9 cellular contexts compared by ENCODE assay signal in genomic region chr5:179634370-179635172, GRCh38. TPM values are rescaled to one million over a fixed set of nuclear protein-coding genes. Genes with fewer than 3 reads are reported as not detected.
DNase-seq lines count a peak whose midpoint lies in the region; ATAC-seq and TF ChIP-seq lines count a peak whose summit lies in the region.
"Not testable (repeated sequence)": the region's sequence is repeated elsewhere in the genome, so short reads cannot be mapped to it uniquely, and the experiment has no call there.
"Had no signal": no experiment of that assay in that cellular context is flagged by ENCODE, and none has a peak within 500 bp of the region (broad histone marks: within the 10 kb centered on the region; RNA-seq: fewer than 3 reads in every experiment).

No MANE protein-coding gene starts in this region.

- intact Hi-C loops in activated B cell treated with CpG ODN at 0.5 μM for 24 hours (cut with micrococcal nuclease), result not testable (repeated sequence)

- H3K27me3 Mint-ChIP-seq in activated B cell treated with CpG ODN at 0.5 μM for 24 hours; naive thymus-derived CD8-positive, alpha-beta T cell: not testable (repeated sequence)

- H3K4me1 Mint-ChIP-seq in activated B cell treated with CpG ODN at 0.5 μM for 24 hours; naive thymus-derived CD8-positive, alpha-beta T cell: not testable (repeated sequence)

- ATAC-seq in GM18907 (IDR thresholded peaks at IDR 0.05; ENCODE audit: unreplicated experiment) (peak; percentile 90), GM21528 (IDR thresholded peaks at IDR 0.05; ENCODE audit: low FRiP score, unreplicated experiment) (peak; percentile 93), HG02885 (IDR thresholded peaks at IDR 0.05; ENCODE audit: poor library complexity, unreplicated experiment) (peak; percentile 92), HG03442 (IDR thresholded peaks at IDR 0.05; ENCODE audit: unreplicated experiment) (peak; percentile 85), activated B cell treated with CpG ODN at 0.5 μM for 24 hours (ENCODE audit: low read depth) (peak; percentile 96), foreskin keratinocyte (peak; percentile 89)
- peak; percentile 97 to 98 for ATAC-seq in naive thymus-derived CD8-positive, alpha-beta T cell

- H3K27me3 ChIP-seq in foreskin keratinocyte, result not testable (repeated sequence)

- not testable (repeated sequence) for TF ChIP-seq CTCF in activated B cell treated with CpG ODN at 0.5 μM for 24 hours (IDR thresholded peaks at IDR 0.05); foreskin keratinocyte (conservative IDR thresholded peaks at IDR 0.05)

- CTCF ChIA-PET in activated B cell treated with CpG ODN at 0.5 μM for 24 hours (lab: Charles Lee), result not testable (repeated sequence)

- POLR2A ChIA-PET in activated B cell treated with CpG ODN at 0.5 μM for 24 hours (lab: Charles Lee), result not testable (repeated sequence)
- POLR2A ChIA-PET in naive thymus-derived CD8-positive, alpha-beta T cell (lab: Charles Lee), result interaction anchor here (2.5 kb wide), 1 partner anchor 11 kb away, joined by 21 read pairs; the partner anchor contains the start of gene HNRNPH1

- H3K27ac ChIP-seq in foreskin keratinocyte, result not testable (repeated sequence)

- not testable (repeated sequence) for H3K27ac Mint-ChIP-seq in activated B cell treated with CpG ODN at 0.5 μM for 24 hours; naive thymus-derived CD8-positive, alpha-beta T cell

- H3K4me3 Mint-ChIP-seq in activated B cell treated with CpG ODN at 0.5 μM for 24 hours; naive thymus-derived CD8-positive, alpha-beta T cell: not testable (repeated sequence)

- not testable (repeated sequence) for H3K36me3 Mint-ChIP-seq in activated B cell treated with CpG ODN at 0.5 μM for 24 hours (ENCODE audit: low read depth); naive thymus-derived CD8-positive, alpha-beta T cell

- not testable (repeated sequence) for H3K4me1 ChIP-seq in foreskin keratinocyte

- H3K9me3 Mint-ChIP-seq in activated B cell treated with CpG ODN at 0.5 μM for 24 hours; naive thymus-derived CD8-positive, alpha-beta T cell: not testable (repeated sequence)

- DNase-seq in activated B cell treated with CpG ODN at 0.5 μM for 24 hours; foreskin keratinocyte; naive thymus-derived CD8-positive, alpha-beta T cell: not testable (repeated sequence)

RNA-seq across cellular contexts. Expression of gene HNRNPH1, which starts 11.1 kb away (rescaled TPM):
- total RNA-seq in activated B cell treated with CpG ODN at 0.5 μM for 24 hours, result 1,061 and 1,210 TPM in 2 replicates
- 374 and 433 TPM in 2 replicates for total RNA-seq in foreskin keratinocyte
- polyA plus RNA-seq in foreskin keratinocyte, result 130 and 170 TPM in 2 replicates
- 1,000 to 10,000 TPM; 1,803 to 1,897 TPM for total RNA-seq in naive thymus-derived CD8-positive, alpha-beta T cell
- polyA plus RNA-seq in naive thymus-derived CD8-positive, alpha-beta T cell, result 100 to 1,000 TPM in 2 of 3 donors, 10 to 100 TPM in 1; 97.0 to 120 (median 104) TPM

RNA-seq across cellular contexts. Expression of gene CBY3, which starts 46.3 kb away (rescaled TPM):
- total RNA-seq in activated B cell treated with CpG ODN at 0.5 μM for 24 hours (not detected in 2 replicates), foreskin keratinocyte (not detected in 2 replicates)
- not detected in 2 replicates for polyA plus RNA-seq in foreskin keratinocyte
- total RNA-seq in naive thymus-derived CD8-positive, alpha-beta T cell, result under 1 TPM in 1 of 2 experiments, not detected in 1; 0.99 TPM
- under 1 TPM in 2 of 3 donors, not detected in 1; 0.62 to 0.66 TPM for polyA plus RNA-seq in naive thymus-derived CD8-positive, alpha-beta T cell
- total RNA-seq: astrocyte had no signal
- polyA plus RNA-seq: CD8-positive, alpha-beta memory T cell had no signal
